1 cellular context compared by ENCODE assay signal in the genomic region with DNA sequence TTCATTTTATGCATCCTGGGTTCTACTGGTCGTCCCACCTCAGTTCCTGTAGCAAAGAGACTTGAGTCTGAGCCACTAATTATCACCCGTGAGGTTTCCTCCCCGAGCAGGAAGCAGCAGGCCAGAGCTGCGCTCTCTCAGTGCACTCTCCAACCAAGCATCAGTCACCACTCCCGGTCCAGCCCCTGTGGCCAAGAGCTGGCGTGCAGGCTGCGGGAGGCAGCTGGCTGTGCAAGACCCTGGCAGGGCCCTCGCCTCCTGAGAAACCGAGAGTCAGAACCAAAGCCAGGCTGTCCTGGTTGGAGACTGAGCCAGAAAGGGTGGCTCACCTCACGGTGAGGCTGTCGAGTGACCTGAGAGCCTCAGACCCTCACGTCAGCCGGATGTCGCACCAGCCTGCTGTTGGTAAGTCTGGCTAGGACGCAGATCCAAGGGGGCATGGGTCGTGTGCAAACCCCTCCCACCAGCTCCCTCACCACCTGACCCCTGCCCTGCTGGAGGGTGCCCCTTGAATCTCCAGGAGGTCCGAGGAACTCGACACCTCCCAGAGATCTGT.
TF ChIP-seq lines count a peak whose summit lies in the region.

No MANE protein-coding gene starts in this region.

TF ChIP-seq in HEK293T, 16 proteins besides CTCF, POLR2A, EP300 and RAD21:
- TF ChIP-seq ARNT (IDR thresholded peaks at IDR 0.05) = no peak
- no peak for TF ChIP-seq FOXK2 (IDR thresholded peaks at IDR 0.05)
- TF ChIP-seq BHLHE40 (IDR thresholded peaks at IDR 0.05; ENCODE audit: borderline replicate concordance) = no peak
- no peak for TF ChIP-seq CTBP1 (IDR thresholded peaks at IDR 0.05; ENCODE audit: borderline replicate concordance)
- TF ChIP-seq, protein P1, sequence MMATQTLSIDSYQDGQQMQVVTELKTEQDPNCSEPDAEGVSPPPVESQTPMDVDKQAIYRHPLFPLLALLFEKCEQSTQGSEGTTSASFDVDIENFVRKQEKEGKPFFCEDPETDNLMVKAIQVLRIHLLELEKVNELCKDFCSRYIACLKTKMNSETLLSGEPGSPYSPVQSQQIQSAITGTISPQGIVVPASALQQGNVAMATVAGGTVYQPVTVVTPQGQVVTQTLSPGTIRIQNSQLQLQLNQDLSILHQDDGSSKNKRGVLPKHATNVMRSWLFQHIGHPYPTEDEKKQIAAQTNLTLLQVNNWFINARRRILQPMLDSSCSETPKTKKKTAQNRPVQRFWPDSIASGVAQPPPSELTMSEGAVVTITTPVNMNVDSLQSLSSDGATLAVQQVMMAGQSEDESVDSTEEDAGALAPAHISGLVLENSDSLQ (IDR thresholded peaks at IDR 0.05) = no peak
- TF ChIP-seq L3MBTL2 (conservative IDR thresholded peaks at IDR 0.05) = no peak
- no peak for TF ChIP-seq FOXM1 (IDR thresholded peaks at IDR 0.05; ENCODE audit: borderline replicate concordance)
- no peak for TF ChIP-seq LEF1 (IDR thresholded peaks at IDR 0.05; ENCODE audit: borderline replicate concordance)
- TF ChIP-seq NFRKB (IDR thresholded peaks at IDR 0.05) = no peak
- TF ChIP-seq HDGF (IDR thresholded peaks at IDR 0.05; ENCODE audit: borderline replicate concordance) = no peak
